1 cellular context compared by ENCODE assay signal in the genomic region with DNA sequence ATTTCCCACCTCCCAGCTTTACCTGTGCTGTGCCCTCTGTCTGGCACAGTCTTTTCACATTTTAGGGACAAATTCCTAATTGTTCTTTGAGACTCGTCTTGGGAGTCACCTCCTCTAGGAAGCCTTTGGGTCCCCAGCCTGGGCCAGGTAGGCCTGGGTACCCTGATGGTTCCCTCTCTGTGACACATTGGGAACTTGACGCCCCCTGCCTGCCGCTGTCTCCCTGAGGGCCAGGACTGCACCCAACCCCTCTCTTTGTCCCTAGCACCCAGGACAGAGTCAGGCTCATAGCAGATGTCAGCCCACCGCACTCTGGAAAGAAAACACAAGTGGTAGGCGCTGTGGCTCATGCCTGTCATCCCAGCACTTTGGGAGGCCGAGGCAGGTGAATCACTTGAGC.
TF ChIP-seq lines count a peak whose summit lies in the region.

No MANE protein-coding gene starts in this region.

TF ChIP-seq in HCT116, 20 proteins besides CTCF, POLR2A, EP300 and RAD21 (continued from another document):
- TF ChIP-seq, protein P1, sequence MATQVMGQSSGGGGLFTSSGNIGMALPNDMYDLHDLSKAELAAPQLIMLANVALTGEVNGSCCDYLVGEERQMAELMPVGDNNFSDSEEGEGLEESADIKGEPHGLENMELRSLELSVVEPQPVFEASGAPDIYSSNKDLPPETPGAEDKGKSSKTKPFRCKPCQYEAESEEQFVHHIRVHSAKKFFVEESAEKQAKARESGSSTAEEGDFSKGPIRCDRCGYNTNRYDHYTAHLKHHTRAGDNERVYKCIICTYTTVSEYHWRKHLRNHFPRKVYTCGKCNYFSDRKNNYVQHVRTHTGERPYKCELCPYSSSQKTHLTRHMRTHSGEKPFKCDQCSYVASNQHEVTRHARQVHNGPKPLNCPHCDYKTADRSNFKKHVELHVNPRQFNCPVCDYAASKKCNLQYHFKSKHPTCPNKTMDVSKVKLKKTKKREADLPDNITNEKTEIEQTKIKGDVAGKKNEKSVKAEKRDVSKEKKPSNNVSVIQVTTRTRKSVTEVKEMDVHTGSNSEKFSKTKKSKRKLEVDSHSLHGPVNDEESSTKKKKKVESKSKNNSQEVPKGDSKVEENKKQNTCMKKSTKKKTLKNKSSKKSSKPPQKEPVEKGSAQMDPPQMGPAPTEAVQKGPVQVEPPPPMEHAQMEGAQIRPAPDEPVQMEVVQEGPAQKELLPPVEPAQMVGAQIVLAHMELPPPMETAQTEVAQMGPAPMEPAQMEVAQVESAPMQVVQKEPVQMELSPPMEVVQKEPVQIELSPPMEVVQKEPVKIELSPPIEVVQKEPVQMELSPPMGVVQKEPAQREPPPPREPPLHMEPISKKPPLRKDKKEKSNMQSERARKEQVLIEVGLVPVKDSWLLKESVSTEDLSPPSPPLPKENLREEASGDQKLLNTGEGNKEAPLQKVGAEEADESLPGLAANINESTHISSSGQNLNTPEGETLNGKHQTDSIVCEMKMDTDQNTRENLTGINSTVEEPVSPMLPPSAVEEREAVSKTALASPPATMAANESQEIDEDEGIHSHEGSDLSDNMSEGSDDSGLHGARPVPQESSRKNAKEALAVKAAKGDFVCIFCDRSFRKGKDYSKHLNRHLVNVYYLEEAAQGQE (IDR thresholded peaks at IDR 0.05; ENCODE audit: low read depth) = no peak
- no peak for TF ChIP-seq POLR2AphosphoS5 (IDR thresholded peaks at IDR 0.05; ENCODE audit: low read depth, low read length)
- TF ChIP-seq ZNF274 (IDR thresholded peaks at IDR 0.05; ENCODE audit: low read depth, low read length) = no peak
- TF ChIP-seq JUND (IDR thresholded peaks at IDR 0.05) = no peak
- TF ChIP-seq TCF7L2 (IDR thresholded peaks at IDR 0.05; ENCODE audit: borderline replicate concordance, extremely low read depth, insufficient read depth, insufficient read length) = no peak
- TF ChIP-seq, protein P2, sequence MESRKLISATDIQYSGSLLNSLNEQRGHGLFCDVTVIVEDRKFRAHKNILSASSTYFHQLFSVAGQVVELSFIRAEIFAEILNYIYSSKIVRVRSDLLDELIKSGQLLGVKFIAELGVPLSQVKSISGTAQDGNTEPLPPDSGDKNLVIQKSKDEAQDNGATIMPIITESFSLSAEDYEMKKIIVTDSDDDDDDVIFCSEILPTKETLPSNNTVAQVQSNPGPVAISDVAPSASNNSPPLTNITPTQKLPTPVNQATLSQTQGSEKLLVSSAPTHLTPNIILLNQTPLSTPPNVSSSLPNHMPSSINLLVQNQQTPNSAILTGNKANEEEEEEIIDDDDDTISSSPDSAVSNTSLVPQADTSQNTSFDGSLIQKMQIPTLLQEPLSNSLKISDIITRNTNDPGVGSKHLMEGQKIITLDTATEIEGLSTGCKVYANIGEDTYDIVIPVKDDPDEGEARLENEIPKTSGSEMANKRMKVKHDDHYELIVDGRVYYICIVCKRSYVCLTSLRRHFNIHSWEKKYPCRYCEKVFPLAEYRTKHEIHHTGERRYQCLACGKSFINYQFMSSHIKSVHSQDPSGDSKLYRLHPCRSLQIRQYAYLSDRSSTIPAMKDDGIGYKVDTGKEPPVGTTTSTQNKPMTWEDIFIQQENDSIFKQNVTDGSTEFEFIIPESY (IDR thresholded peaks at IDR 0.05; ENCODE audit: extremely low read depth, insufficient replicate concordance, low read length) = no peak
- TF ChIP-seq SRF (IDR thresholded peaks at IDR 0.05; ENCODE audit: low read depth) = no peak
- no peak for TF ChIP-seq FOSL1 (IDR thresholded peaks at IDR 0.05; ENCODE audit: low read depth)
- TF ChIP-seq YY1 (IDR thresholded peaks at IDR 0.05; ENCODE audit: extremely low read depth, insufficient replicate concordance, low read depth, low read length) = no peak
- TF ChIP-seq SIN3A (IDR thresholded peaks at IDR 0.05; ENCODE audit: low read depth) = no peak
